In genomic region chr2:220394433-220394832, GRCh38 we compare ENCODE assay signal across 14 cellular contexts.
DNase-seq lines count a peak whose midpoint lies in the region; ATAC-seq and TF ChIP-seq lines count a peak whose summit lies in the region.
"Had no signal": no experiment of that assay in that cellular context is flagged by ENCODE, and none has a peak within 500 bp of the region (broad histone marks: within the 10 kb centered on the region; RNA-seq: fewer than 3 reads in every experiment).

No MANE protein-coding gene starts in this region.

- H3K4me1 ChIP-seq in heart left ventricle, result peaks cover 0 to 13% (median 0%) of the 10 kb centered on the region in 12 donors
- H3K4me1 ChIP-seq: body of pancreas, neural progenitor cell, SJCRH30, upper lobe of left lung had no signal

- intact Hi-C loops in Calu3 (cut with micrococcal nuclease; ENCODE audit: unreplicated experiment), result no loop called here
- intact Hi-C loops in heart left ventricle (cut with DNase I), result no loop called here

- TF ChIP-seq CTCF in Calu3 (IDR thresholded peaks at IDR 0.05; ENCODE audit: unreplicated experiment) (no peak), heart left ventricle (IDR thresholded peaks at IDR 0.05) (no peak)

- peak overlapping the region in 6 of 12 donors; percentile 6 to 82 (median 40) for H3K27ac ChIP-seq in heart left ventricle
- H3K27ac ChIP-seq: body of pancreas, neural progenitor cell, SJCRH30, upper lobe of left lung had no signal

- no peaks in the 10 kb centered on the region for H3K36me3 ChIP-seq in heart left ventricle
- H3K36me3 ChIP-seq: neural progenitor cell, SJCRH30, upper lobe of left lung had no signal

- no peak overlapping the region for H3K4me3 ChIP-seq in heart left ventricle
- H3K4me3 ChIP-seq: body of pancreas, neural progenitor cell, SJCRH30, upper lobe of left lung had no signal

- H3K9me3 Mint-ChIP-seq in Calu3 (ENCODE audit: low read depth, unreplicated experiment), result no peaks in the 10 kb centered on the region
- H3K9me3 Mint-ChIP-seq: neural progenitor cell had no signal

- TF ChIP-seq POLR2A in heart left ventricle (IDR thresholded peaks at IDR 0.05), result no peak

- H3K4me1 Mint-ChIP-seq in Calu3 (ENCODE audit: low read depth, unreplicated experiment), result no peaks in the 10 kb centered on the region
- H3K4me1 Mint-ChIP-seq: neural progenitor cell had no signal

- H3K36me3 Mint-ChIP-seq in Calu3 (ENCODE audit: insufficient read depth, unreplicated experiment), result no peaks in the 10 kb centered on the region
- H3K36me3 Mint-ChIP-seq: neural progenitor cell had no signal

- DNase-seq in Calu3, result peak; percentile 35
- DNase-seq in LHCN-M2 (ENCODE audit: low read depth), result peak; percentile 60
- DNase-seq in SHP77 treated with DMSO at 0.1 percent for 48 hours (lab: John Stamatoyannopoulos, UW), result peak; percentile 9
- DNase-seq in heart left ventricle, result peak in 4 of 5 donors; percentile 37 to 69 (median 47)
- DNase-seq in stimulated activated CD4-positive, alpha-beta T cell treated with anti-CD3 and anti-CD28 coated beads, Interleukin-2, amount 100 ng/mL, for 48 hours, result no peak
- DNase-seq in SKM-1 (lab: John Stamatoyannopoulos, UW; ENCODE audit: unreplicated experiment), result no peak
- DNase-seq: DND-41; stimulated activated CD4-positive, alpha-beta T cell treated with anti-CD3 and anti-CD28 coated beads, Interleukin-4, amount 100 ng/mL, for 4 hours; upper lobe of left lung had no signal

- ATAC-seq in heart left ventricle (peak; percentile 20 to 74 (median 64)), HG02884 (IDR thresholded peaks at IDR 0.05; ENCODE audit: unreplicated experiment) (no peak), HG02588 (IDR thresholded peaks at IDR 0.05; ENCODE audit: unreplicated experiment) (no peak)
- ATAC-seq: body of pancreas had no signal

- H3K27me3 Mint-ChIP-seq in Calu3 (ENCODE audit: unreplicated experiment), result no peaks in the 10 kb centered on the region

- CTCF ChIA-PET in Calu3 (lab: Charles Lee), result no interaction called here

- H3K27ac Mint-ChIP-seq in Calu3 (ENCODE audit: unreplicated experiment), result no peak overlapping the region
- H3K27ac Mint-ChIP-seq: neural progenitor cell had no signal

- H3K9me3 ChIP-seq in heart left ventricle, result no peaks in the 10 kb centered on the region
- H3K9me3 ChIP-seq: body of pancreas, SJCRH30, upper lobe of left lung had no signal

- no peaks in the 10 kb centered on the region for H3K27me3 ChIP-seq in heart left ventricle
- H3K27me3 ChIP-seq: body of pancreas, neural progenitor cell, SJCRH30, upper lobe of left lung had no signal

- no TSS peak for BruUV-seq in Calu3 (replicated peaks; lab: Mats Ljungman, UMichigan)

- H3K4me3 Mint-ChIP-seq in Calu3 (ENCODE audit: low read depth, unreplicated experiment), result no peak overlapping the region
- H3K4me3 Mint-ChIP-seq: neural progenitor cell had no signal

Comparison
In these comparisons a context has a peak if more than half of its experiments do, and no peak if none do; other contexts are left out.
1. DNase-seq: peak in Calu3 (single experiment), LHCN-M2 (single experiment), SHP77 treated with DMSO at 0.1 percent for 48 hours (single experiment) and heart left ventricle (4 of 5); none in stimulated activated CD4-positive, alpha-beta T cell treated with anti-CD3 and anti-CD28 coated beads, Interleukin-2, amount 100 ng/mL, for 48 hours (0 of 2) and SKM-1 (single experiment).
2. ATAC-seq: peak in heart left ventricle (4 of 4); none in HG02884 (single experiment) and HG02588 (single experiment).